In the genomic region with DNA sequence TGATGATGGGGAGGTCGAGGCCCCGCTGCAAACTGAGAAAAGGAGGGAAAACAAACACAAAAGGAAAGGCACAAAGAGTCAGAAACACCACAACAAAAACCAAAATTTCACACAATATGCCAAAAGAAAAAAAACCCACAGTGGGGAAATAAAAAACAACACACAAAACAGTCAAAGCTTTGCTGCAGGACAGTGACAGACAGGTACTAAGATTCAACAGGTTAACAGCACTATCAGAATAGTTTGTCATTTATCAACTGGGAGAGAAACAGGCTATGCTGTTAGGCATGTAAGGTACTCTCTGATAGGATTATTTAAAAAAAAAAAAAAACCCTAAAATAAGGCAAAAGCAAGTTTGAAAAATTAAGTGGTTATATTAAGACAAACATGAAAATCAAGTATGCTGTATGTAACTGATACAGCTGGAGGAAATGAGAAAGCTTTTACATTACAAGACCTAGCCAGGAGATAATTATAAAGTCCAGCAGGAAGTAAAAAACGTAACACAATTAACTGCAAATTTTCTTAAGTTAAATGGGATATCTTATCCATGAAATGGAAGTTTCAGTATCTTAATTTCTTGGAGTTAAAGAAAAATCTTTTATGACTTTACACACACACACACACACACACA, we compare ENCODE assay signal across 28 cellular contexts.
"Had no signal": no experiment of that assay in that cellular context is flagged by ENCODE, and none has a peak within 500 bp of the region (broad histone marks: within the 10 kb centered on the region; RNA-seq: fewer than 3 reads in every experiment).

No MANE protein-coding gene starts in this region.

- H3K9me3 ChIP-seq: adrenal gland, sigmoid colon, testis, vagina had no signal

- H3K36me3 ChIP-seq: adrenal gland, sigmoid colon, vagina had no signal

- DNase-seq: activated CD4-positive, alpha-beta T cell treated with anti-CD3 and anti-CD28 coated beads, Interleukin-2, amount 50 U/mL, for 1 hour; activated CD8-positive, alpha-beta T cell treated with anti-CD3 and anti-CD28 coated beads, Interleukin-2, amount 10 ng/mL, durations not matched to agents 7 days and 5 days; adrenal gland; effector memory CD4-positive, alpha-beta T cell; glutamatergic neuron; hypothalamus; left ventricle myocardium superior; naive B cell; retina; sigmoid colon; stimulated activated CD4-positive, alpha-beta T cell treated with anti-CD3 and anti-CD28 coated beads, Interleukin-15, amount 100 ng/mL, for 24 hours; stimulated activated CD8-positive, alpha-beta memory T cell treated with anti-CD3 and anti-CD28 coated beads, Interleukin-4, amount 100 ng/mL, for 48 hours; stimulated activated naive CD4-positive, alpha-beta T cell; T-helper 9 cell; testis; trophoblast cell had no signal

- H3K4me1 ChIP-seq: testis, vagina had no signal

- H3K27me3 ChIP-seq: adrenal gland, sigmoid colon, testis, vagina had no signal

- H3K4me3 ChIP-seq: adrenal gland, sigmoid colon, smooth muscle cell, testis, vagina had no signal

- FAIRE-seq: astrocyte, colon, endothelial cell of umbilical vein had no signal

- ATAC-seq: activated CD4-positive, CD25-positive, alpha-beta regulatory T cell treated with anti-CD3 and anti-CD28 coated beads, Interleukin-2, amount 50 U/mL, for 24 hours; activated CD8-positive, alpha-beta T cell treated with anti-CD3 and anti-CD28 coated beads, Interleukin-2, amount 10 ng/mL, durations not matched to agents 7 days and 5 days; activated naive CD4-positive, alpha-beta T cell treated with anti-CD3 and anti-CD28 coated beads, Interleukin-2, amount 50 U/mL, for 72 hours; activated T-helper 17 cell treated with anti-CD3 and anti-CD28 coated beads, Interleukin-2, amount 50 U/mL, for 72 hours; esophagus mucosa; left ventricle myocardium superior had no signal

- H3K27me3 Mint-ChIP-seq: activated T-helper 17 cell treated with anti-CD3 and anti-CD28 coated beads, Interleukin-2, amount 50 U/mL, for 72 hours; central memory CD8-positive, alpha-beta T cell; memory B cell; naive B cell; progenitor cell of endocrine pancreas had no signal

- H3K4me2 ChIP-seq: smooth muscle cell had no signal

- H3K27ac Mint-ChIP-seq: activated CD8-positive, alpha-beta T cell treated with anti-CD3 and anti-CD28 coated beads, Interleukin-2, amount 10 ng/mL, durations not matched to agents 7 days and 5 days; activated naive CD4-positive, alpha-beta T cell treated with anti-CD3 and anti-CD28 coated beads, Interleukin-2, amount 50 U/mL, for 72 hours; activated T-helper 17 cell treated with anti-CD3 and anti-CD28 coated beads, Interleukin-2, amount 50 U/mL, for 72 hours; memory B cell; naive B cell; progenitor cell of endocrine pancreas had no signal

- H3K36me3 Mint-ChIP-seq: activated naive CD4-positive, alpha-beta T cell treated with anti-CD3 and anti-CD28 coated beads, Interleukin-2, amount 50 U/mL, for 72 hours had no signal

- H3K4me3 Mint-ChIP-seq: activated CD8-positive, alpha-beta T cell treated with anti-CD3 and anti-CD28 coated beads, Interleukin-2, amount 10 ng/mL, durations not matched to agents 7 days and 5 days; activated T-helper 17 cell treated with anti-CD3 and anti-CD28 coated beads, Interleukin-2, amount 50 U/mL, for 72 hours; central memory CD8-positive, alpha-beta T cell; memory B cell; naive B cell had no signal

- H3K27ac ChIP-seq: adrenal gland, sigmoid colon, testis, vagina had no signal

- H3K9me3 Mint-ChIP-seq: activated naive CD4-positive, alpha-beta T cell treated with anti-CD3 and anti-CD28 coated beads, Interleukin-2, amount 50 U/mL, for 72 hours; activated T-helper 17 cell treated with anti-CD3 and anti-CD28 coated beads, Interleukin-2, amount 50 U/mL, for 72 hours; central memory CD8-positive, alpha-beta T cell; memory B cell; naive B cell had no signal
